Comparison of ENCODE assay signal across 8 cellular contexts in the genomic region with DNA sequence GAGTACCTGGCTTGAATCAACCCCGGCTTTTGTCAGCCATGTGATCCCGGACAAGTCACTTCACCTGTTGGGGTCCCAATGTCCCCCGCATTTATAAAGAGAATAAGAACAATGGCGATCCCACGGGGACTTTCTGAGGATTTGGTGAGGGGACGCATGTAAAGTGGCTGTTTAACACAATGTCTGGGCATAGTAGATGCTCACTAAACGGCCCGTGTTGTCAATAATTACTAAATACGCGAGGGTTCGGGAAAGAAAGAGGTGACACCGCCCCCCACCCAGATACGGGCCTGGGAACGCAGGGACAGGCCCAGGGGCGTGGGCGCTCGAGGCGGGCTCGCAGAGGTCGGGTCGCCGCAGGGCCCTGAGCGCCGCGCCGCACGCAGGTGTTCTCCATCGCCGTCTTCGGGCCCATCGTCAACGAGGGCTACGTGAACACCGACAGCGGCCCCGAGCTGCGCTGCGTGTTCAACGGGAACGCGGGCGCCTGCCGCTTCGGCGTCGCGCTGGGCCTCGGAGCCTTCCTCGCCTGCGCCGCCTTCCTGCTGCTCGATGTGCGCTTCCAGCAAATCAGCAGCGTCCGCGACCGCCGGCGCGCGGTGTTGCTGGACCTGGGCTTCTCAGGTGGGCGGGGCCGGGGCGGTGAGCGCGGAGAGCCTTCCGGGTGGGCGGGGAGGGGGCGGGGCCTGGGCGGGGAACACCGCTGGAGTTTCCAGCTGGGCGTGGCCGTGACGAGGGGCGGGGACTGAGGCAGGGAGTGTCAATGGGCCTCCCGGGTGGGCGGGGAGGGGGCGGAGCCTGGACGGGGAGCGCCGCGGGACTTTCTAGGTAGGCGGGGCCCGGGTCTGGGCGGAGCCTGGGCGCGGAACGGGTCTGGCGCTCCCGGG. TPM values are rescaled to one million over a fixed set of nuclear protein-coding genes. Genes with fewer than 3 reads are reported as not detected.
DNase-seq lines count a peak whose midpoint lies in the region; ATAC-seq and TF ChIP-seq lines count a peak whose summit lies in the region.

No MANE protein-coding gene starts in this region.

- H3K36me3 ChIP-seq in CD4-positive, alpha-beta memory T cell (ENCODE audit: insufficient read depth, low read length), result no peaks in the 10 kb centered on the region
- no peaks in the 10 kb centered on the region for H3K36me3 ChIP-seq in Karpas-422 (ENCODE audit: insufficient read depth, low read length)
- H3K36me3 ChIP-seq in liver (ENCODE audit: control insufficient read depth in 4 of 4, insufficient read depth in 3 of 4, low read depth in 1 of 4, low read length in 3 of 4), result peaks cover 0 to 5% (median 2%) of the 10 kb centered on the region in 4 donors

- peaks cover 22% of the 10 kb centered on the region for H3K4me1 ChIP-seq in CD4-positive, alpha-beta memory T cell (ENCODE audit: insufficient read depth, low read length)
- H3K4me1 ChIP-seq in Karpas-422 (ENCODE audit: low read length) (peaks cover 21% of the 10 kb centered on the region), liver (ENCODE audit: control insufficient read depth in 4 of 4, insufficient read depth in 4 of 4, low read length in 3 of 4) (peaks cover 2 to 31% (median 17%) of the 10 kb centered on the region in 4 donors)

- H4K20me1 ChIP-seq in Karpas-422 (ENCODE audit: insufficient read depth, low read depth, low read length), result no peaks in the 10 kb centered on the region

- intact Hi-C loops in CD4-positive, alpha-beta memory T cell (cut with micrococcal nuclease), result loop anchor here (1.0 to 5.0 kb wide), 6 partner anchors 8 to 50 kb away; partner anchors contain the start of genes GFER, MSRB1, NDUFB10 and RPS2

- H3K79me2 ChIP-seq in Karpas-422 (ENCODE audit: low read length), result no peaks in the 10 kb centered on the region

- 6% methylated on average over 90 of the region's 90 CpGs for WGBS in liver

- peaks cover 0 to 1% (median 0%) of the 10 kb centered on the region in 8 donors for H3K9me3 Mint-ChIP-seq in CD4-positive, alpha-beta memory T cell
- H3K9me3 Mint-ChIP-seq in activated CD4-positive, alpha-beta memory T cell treated with anti-CD3 and anti-CD28 coated beads, Interleukin-2, amount 10 ng/mL, durations not matched to agents 7 days and 5 days, result no peaks in the 10 kb centered on the region

- H3K9me3 ChIP-seq in CD4-positive, alpha-beta memory T cell (ENCODE audit: control insufficient read depth in 1 of 2, low read length in 2 of 2), result no peaks in the 10 kb centered on the region
- H3K9me3 ChIP-seq in Karpas-422 (ENCODE audit: low read length) (no peaks in the 10 kb centered on the region), liver (ENCODE audit: control insufficient read depth in 4 of 4, low read length in 3 of 4) (no peaks in the 10 kb centered on the region)

- H3K9ac ChIP-seq in Karpas-422 (ENCODE audit: low read length) (peak overlapping the region; percentile 53), liver (ENCODE audit: low read depth in 1 of 2, low read length in 2 of 2) (no peak overlapping the region)

- H3K4me3 Mint-ChIP-seq in CD4-positive, alpha-beta memory T cell, result peak overlapping the region; percentile 73 to 84 (median 78)
- peak overlapping the region; percentile 73 for H3K4me3 Mint-ChIP-seq in activated CD4-positive, alpha-beta memory T cell treated with anti-CD3 and anti-CD28 coated beads, Interleukin-2, amount 10 ng/mL, durations not matched to agents 7 days and 5 days

- H2AFZ ChIP-seq in Karpas-422 (ENCODE audit: low read length), result peak overlapping the region; percentile 30; the same call in 1 of the 2 replicates

- H3K9me2 ChIP-seq in Karpas-422 (replicated peaks; ENCODE audit: insufficient read depth, low read length), result no peaks in the 10 kb centered on the region

- peak; percentile 92 to 99 (median 93) for DNase-seq in CD4-positive, alpha-beta memory T cell
- DNase-seq in Karpas-422 (peak; percentile 98), dermis microvascular lymphatic vessel endothelial cell (ENCODE audit: low read depth in 2 of 2) (peak; percentile 79 to 95), DMS79 treated with DMSO at 0.1 percent for 48 hours (lab: John Stamatoyannopoulos, UW) (no peak)
- DNase-seq in activated CD4-positive, alpha-beta memory T cell treated with anti-CD3 and anti-CD28 coated beads, Interleukin-2, amount 10 ng/mL, durations not matched to agents 7 days and 5 days, result peak; percentile 98
- DNase-seq in stimulated activated CD4-positive, alpha-beta T cell treated with anti-CD3 and anti-CD28 coated beads, Interleukin-2, amount 100 ng/mL, for 4 hours (ENCODE audit: low read depth), result peak; percentile 99

- CTCF ChIA-PET in CD4-positive, alpha-beta memory T cell (lab: Charles Lee; ENCODE audit: partially characterized antibody), result interaction anchor here (1.2 to 1.6 kb wide), 2 partner anchors 12 to 149 kb away, joined by 5 to 7 read pairs; no protein-coding TSS in a partner anchor
- CTCF ChIA-PET in activated CD4-positive, alpha-beta memory T cell treated with anti-CD3 and anti-CD28 coated beads, Interleukin-2, amount 10 ng/mL, durations not matched to agents 7 days and 5 days (lab: Charles Lee), result interaction anchor here (1.5 to 3.8 kb wide), 2 partner anchors 12 to 164 kb away, joined by 3 to 36 read pairs; partner anchors contain the start of gene TRAF7

- TF ChIP-seq RAD21 in liver (IDR thresholded peaks at IDR 0.05), result no peak

- TF ChIP-seq CTCF in liver (IDR thresholded peaks at IDR 0.05; ENCODE audit: low read depth, low read length, missing input control), result no peak

- H3K27ac Mint-ChIP-seq in CD4-positive, alpha-beta memory T cell, result peak overlapping the region; percentile 76 to 93 (median 85)
- peak overlapping the region; percentile 71 for H3K27ac Mint-ChIP-seq in activated CD4-positive, alpha-beta memory T cell treated with anti-CD3 and anti-CD28 coated beads, Interleukin-2, amount 10 ng/mL, durations not matched to agents 7 days and 5 days

- H3K4me2 ChIP-seq in Karpas-422 (ENCODE audit: low read depth, low read length, poor library complexity, severe bottlenecking), result peak overlapping the region; percentile 89

- H3K27ac ChIP-seq in CD4-positive, alpha-beta memory T cell (ENCODE audit: low read depth, low read length), result peak overlapping the region; percentile 61
- H3K27ac ChIP-seq in Karpas-422 (ENCODE audit: low read length), result peak overlapping the region; percentile 43; the same call in 1 of the 2 replicates
- peak overlapping the region in 1 of 2 donors; percentile 35 for H3K27ac ChIP-seq in liver (ENCODE audit: low read depth in 1 of 2, low read length in 2 of 2)

- ATAC-seq in GM21515 (IDR thresholded peaks at IDR 0.05; ENCODE audit: unreplicated experiment), result peak; percentile 48

- peaks cover 1% of the 10 kb centered on the region in 2 donors for H3K36me3 Mint-ChIP-seq in CD4-positive, alpha-beta memory T cell
- peaks cover 14% of the 10 kb centered on the region for H3K36me3 Mint-ChIP-seq in activated CD4-positive, alpha-beta memory T cell treated with anti-CD3 and anti-CD28 coated beads, Interleukin-2, amount 10 ng/mL, durations not matched to agents 7 days and 5 days (ENCODE audit: low read depth)

- POLR2A ChIA-PET in CD4-positive, alpha-beta memory T cell (lab: Charles Lee; ENCODE audit: partially characterized antibody), result interaction anchor here (0.9 to 5.7 kb wide), 10 partner anchors 11 to 219 kb away, joined by 3 to 71 read pairs (median 22); partner anchors contain the start of genes EME2, MRPS34, MSRB1 and NDUFB10
- POLR2A ChIA-PET in activated CD4-positive, alpha-beta memory T cell treated with anti-CD3 and anti-CD28 coated beads, Interleukin-2, amount 10 ng/mL, durations not matched to agents 7 days and 5 days (lab: Charles Lee), result interaction anchor here (1.0 to 5.6 kb wide), 9 partner anchors 8 to 223 kb away, joined by 3 to 56 read pairs (median 15); partner anchors contain the start of genes GFER, NOXO1, PGP and RPS2

- H3K27me3 ChIP-seq in CD4-positive, alpha-beta memory T cell (ENCODE audit: insufficient read depth, low read length), result no peaks in the 10 kb centered on the region
- H3K27me3 ChIP-seq in Karpas-422 (ENCODE audit: low read length) (no peaks in the 10 kb centered on the region), liver (ENCODE audit: control insufficient read depth in 4 of 4, insufficient read depth in 4 of 4, low read length in 3 of 4) (peaks cover 0 to 9% (median 4%) of the 10 kb centered on the region in 4 donors)

- peaks cover 6 to 30% (median 16%) of the 10 kb centered on the region in 4 donors for H3K4me1 Mint-ChIP-seq in CD4-positive, alpha-beta memory T cell
- peaks cover 37% of the 10 kb centered on the region for H3K4me1 Mint-ChIP-seq in activated CD4-positive, alpha-beta memory T cell treated with anti-CD3 and anti-CD28 coated beads, Interleukin-2, amount 10 ng/mL, durations not matched to agents 7 days and 5 days

- H3K27me3 Mint-ChIP-seq in CD4-positive, alpha-beta memory T cell, result peaks cover 6 to 7% of the 10 kb centered on the region in 2 donors
- peaks cover 14% of the 10 kb centered on the region for H3K27me3 Mint-ChIP-seq in activated CD4-positive, alpha-beta memory T cell treated with anti-CD3 and anti-CD28 coated beads, Interleukin-2, amount 10 ng/mL, durations not matched to agents 7 days and 5 days

- peak overlapping the region in 1 of 2 donors; percentile 42 for H3K4me3 ChIP-seq in CD4-positive, alpha-beta memory T cell (ENCODE audit: low read length in 2 of 2)
- peak overlapping the region; percentile 74; the same call in 1 of the 2 replicates for H3K4me3 ChIP-seq in Karpas-422 (ENCODE audit: low read length)
- peak overlapping the region in 2 of 3 donors; percentile 2 to 35 for H3K4me3 ChIP-seq in liver (ENCODE audit: low read depth in 1 of 3, low read length in 3 of 3)

RNA-seq across cellular contexts. Expression of gene SYNGR3, which starts 2.1 kb away (rescaled TPM):
- total RNA-seq in CD4-positive, alpha-beta memory T cell, result 1 to 10 TPM; 1.6 TPM
- 1 to 10 TPM in 1 of 2 donors, under 1 TPM in 1; 0.50 to 2.2 TPM for polyA plus RNA-seq in CD4-positive, alpha-beta memory T cell
- 5.3 and 16.3 TPM in 2 replicates for total RNA-seq in Karpas-422 (2014; rRNA removed; shearing (Covaris generic); ENCODE audit: low replicate concordance)
- total RNA-seq in activated CD4-positive, alpha-beta memory T cell treated with anti-CD3 and anti-CD28 coated beads, Interleukin-2, amount 10 ng/mL, durations not matched to agents 7 days and 5 days, result 10 to 100 TPM; 12.3 to 12.6 TPM
- total RNA-seq in dermis microvascular lymphatic vessel endothelial cell (1.3 and 1.5 TPM in 2 replicates), liver (under 1 TPM; 0.17 to 0.47 TPM)
- polyA plus RNA-seq in liver, result under 1 TPM in 1 of 2 donors, not detected in 1; 0.09 TPM

RNA-seq across cellular contexts. Expression of gene GFER, which starts 7.8 kb away (rescaled TPM):
- total RNA-seq in CD4-positive, alpha-beta memory T cell, result 10 to 100 TPM; 19.6 to 22.6 TPM
- polyA plus RNA-seq in CD4-positive, alpha-beta memory T cell, result 10 to 100 TPM; 32.2 to 35.7 TPM
- total RNA-seq in Karpas-422 (2014; rRNA removed; shearing (Covaris generic); ENCODE audit: low replicate concordance), result 17.0 and 43.8 TPM in 2 replicates
- 10 to 100 TPM; 29.1 to 32.0 TPM for total RNA-seq in activated CD4-positive, alpha-beta memory T cell treated with anti-CD3 and anti-CD28 coated beads, Interleukin-2, amount 10 ng/mL, durations not matched to agents 7 days and 5 days
- 9.7 and 10.3 TPM in 2 replicates for total RNA-seq in dermis microvascular lymphatic vessel endothelial cell
- 1 to 10 TPM; 7.4 to 9.0 TPM for total RNA-seq in liver
- polyA plus RNA-seq in liver, result 10 to 100 TPM; 21.3 to 28.4 TPM

RNA-seq across cellular contexts. Expression of gene NOXO1, which starts 10.6 kb away (rescaled TPM):
- total RNA-seq in CD4-positive, alpha-beta memory T cell, result under 1 TPM; 0.47 to 0.84 TPM
- polyA plus RNA-seq in CD4-positive, alpha-beta memory T cell, result under 1 TPM; 0.50 to 0.54 TPM
- not detected in 2 replicates for total RNA-seq in Karpas-422 (2014; rRNA removed; shearing (Covaris generic); ENCODE audit: low replicate concordance)
- under 1 TPM in 1 of 2 experiments, not detected in 1; 0.23 TPM for total RNA-seq in activated CD4-positive, alpha-beta memory T cell treated with anti-CD3 and anti-CD28 coated beads, Interleukin-2, amount 10 ng/mL, durations not matched to agents 7 days and 5 days
- total RNA-seq in dermis microvascular lymphatic vessel endothelial cell (0.13 TPM in 1 of 2 replicates, not detected in the other), liver (under 1 TPM; 0.28 to 0.67 TPM)
- under 1 TPM in 1 of 2 donors, not detected in 1; 0.63 TPM for polyA plus RNA-seq in liver

RNA-seq across cellular contexts. Expression of gene ZNF598, which starts 17.8 kb away (rescaled TPM):
- 10 to 100 TPM; 48.5 to 49.8 TPM for total RNA-seq in CD4-positive, alpha-beta memory T cell
- polyA plus RNA-seq in CD4-positive, alpha-beta memory T cell, result 10 to 100 TPM in 1 of 2 donors, 1 to 10 TPM in 1; 3.1 to 10.0 TPM
- 12.6 and 20.5 TPM in 2 replicates for total RNA-seq in Karpas-422 (2014; rRNA removed; shearing (Covaris generic); ENCODE audit: low replicate concordance)
- 10 to 100 TPM; 52.1 to 53.6 TPM for total RNA-seq in activated CD4-positive, alpha-beta memory T cell treated with anti-CD3 and anti-CD28 coated beads, Interleukin-2, amount 10 ng/mL, durations not matched to agents 7 days and 5 days
- total RNA-seq in dermis microvascular lymphatic vessel endothelial cell (9.2 and 12.9 TPM in 2 replicates), liver (10 to 100 TPM; 12.8 to 19.7 TPM)
- polyA plus RNA-seq in liver, result 10 to 100 TPM in 1 of 2 donors, 1 to 10 TPM in 1; 2.7 to 28.4 TPM

RNA-seq across cellular contexts. Expression of gene TBL3, which starts 20.0 kb away (rescaled TPM):
- 10 to 100 TPM; 33.2 to 35.0 TPM for total RNA-seq in CD4-positive, alpha-beta memory T cell
- polyA plus RNA-seq in CD4-positive, alpha-beta memory T cell, result 10 to 100 TPM; 44.1 to 47.6 TPM
- total RNA-seq in Karpas-422 (2014; rRNA removed; shearing (Covaris generic); ENCODE audit: low replicate concordance), result 25.4 and 48.6 TPM in 2 replicates
- total RNA-seq in activated CD4-positive, alpha-beta memory T cell treated with anti-CD3 and anti-CD28 coated beads, Interleukin-2, amount 10 ng/mL, durations not matched to agents 7 days and 5 days, result 10 to 100 TPM; 27.7 to 28.7 TPM
- total RNA-seq in dermis microvascular lymphatic vessel endothelial cell (31.7 and 41.5 TPM in 2 replicates), liver (10 to 100 TPM; 12.5 to 13.9 TPM)
- 10 to 100 TPM; 14.5 to 24.3 TPM for polyA plus RNA-seq in liver
